1 cellular context compared by ENCODE assay signal in genomic region chr3:52313188-52313773, GRCh38.
TF ChIP-seq lines count a peak whose summit lies in the region.

No MANE protein-coding gene starts in this region.

TF ChIP-seq in H1, 55 proteins besides CTCF, POLR2A, EP300 and RAD21 (continued from another document):
- TF ChIP-seq USF2 (IDR thresholded peaks at IDR 0.05; ENCODE audit: low read length) (no peak), CEBPB (IDR thresholded peaks at IDR 0.05; ENCODE audit: low read depth, low read length) (no peak), ZNF274 (IDR thresholded peaks at IDR 0.05; ENCODE audit: borderline replicate concordance, extremely low read depth, low read length) (no peak), BRCA1 (IDR thresholded peaks at IDR 0.05; ENCODE audit: low read depth, low read length) (no peak), RXRA (IDR thresholded peaks at IDR 0.05; ENCODE audit: insufficient read depth, low read depth, low read length) (no peak), E2F6 (IDR thresholded peaks at IDR 0.05) (no peak)
